ENCODE assay signal across 1 cellular context in genomic region chr15:67103869-67104268, GRCh38.
TF ChIP-seq lines count a peak whose summit lies in the region.

No MANE protein-coding gene starts in this region.

TF ChIP-seq in endothelial cell of umbilical vein, 7 proteins besides CTCF, POLR2A, EP300 and RAD21:
- TF ChIP-seq FOS (IDR thresholded peaks at IDR 0.05; ENCODE audit: borderline replicate concordance, insufficient read depth, low read length) = peak; percentile 59
- peak; percentile 95 for TF ChIP-seq GATA2 (IDR thresholded peaks at IDR 0.05; ENCODE audit: insufficient read depth, insufficient read length, low read depth, low read length)
- no peak for TF ChIP-seq EZH2 (IDR thresholded peaks at IDR 0.05; ENCODE audit: borderline replicate concordance, low read depth, low read length, severe bottlenecking)
- TF ChIP-seq MAX (IDR thresholded peaks at IDR 0.05; ENCODE audit: insufficient read depth, insufficient read length) = no peak
- TF ChIP-seq JUN (IDR thresholded peaks at IDR 0.05; ENCODE audit: borderline replicate concordance, insufficient read depth, insufficient read length, low read depth) = peak; percentile 58
- peak; percentile 34 for TF ChIP-seq POLR2AphosphoS5 (IDR thresholded peaks at IDR 0.05; ENCODE audit: insufficient read depth, low read depth, low read length)
- TF ChIP-seq MYC (IDR thresholded peaks at IDR 0.05; ENCODE audit: low read depth, low read length) = no peak
TF ChIP-seq in endothelial cell of umbilical vein: peak in this region for 4.
